25 cellular contexts compared by ENCODE assay signal in the genomic region with DNA sequence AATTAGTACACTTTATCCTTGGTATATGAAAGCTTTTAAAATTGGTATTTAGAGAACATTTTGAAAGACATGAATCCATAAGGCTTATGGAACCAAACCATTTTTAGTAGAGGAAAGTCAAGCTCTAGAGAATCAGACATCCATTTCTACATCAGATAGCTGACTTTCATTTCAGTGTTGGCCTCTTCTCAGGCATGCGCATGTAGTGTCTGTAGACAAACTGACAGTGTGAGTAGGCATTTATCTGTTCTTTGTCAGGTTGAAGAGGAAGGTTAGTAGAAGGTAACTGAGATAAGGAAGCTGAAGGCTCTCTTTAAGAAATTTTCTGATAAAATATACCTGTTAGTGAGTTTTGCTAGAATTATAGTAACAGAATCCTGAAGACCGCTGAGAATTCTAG.
"Had no signal": no experiment of that assay in that cellular context is flagged by ENCODE, and none has a peak within 500 bp of the region (broad histone marks: within the 10 kb centered on the region; RNA-seq: fewer than 3 reads in every experiment).

No MANE protein-coding gene starts in this region.

- H3K4me3 ChIP-seq: coronary artery, dorsolateral prefrontal cortex, esophagus muscularis mucosa, gastroesophageal sphincter, heart right ventricle, left lung, lower lobe of right lung, mucosa of descending colon had no signal

- H3K9me3 Mint-ChIP-seq: mesothelial cell of epicardium, naive B cell had no signal

- H3K4me1 ChIP-seq: esophagus muscularis mucosa, foreskin keratinocyte, gastroesophageal sphincter, left lung, lower lobe of right lung had no signal

- H3K27me3 ChIP-seq: dorsolateral prefrontal cortex, esophagus muscularis mucosa, foreskin keratinocyte, gastroesophageal sphincter, heart right ventricle, left lung had no signal

- H3K27ac ChIP-seq: coronary artery, dorsolateral prefrontal cortex, esophagus muscularis mucosa, foreskin keratinocyte, gastroesophageal sphincter, heart right ventricle, left lung, lower lobe of right lung had no signal

- H3K9me3 ChIP-seq: esophagus muscularis mucosa, gastroesophageal sphincter, heart right ventricle, left lung, lower lobe of right lung, mucosa of descending colon had no signal

- FAIRE-seq: colon, endothelial cell of umbilical vein, frontal cortex, islet of Langerhans, keratinocyte had no signal

- H3K27me3 Mint-ChIP-seq: naive B cell had no signal

- H3K36me3 ChIP-seq: esophagus muscularis mucosa, gastroesophageal sphincter, heart right ventricle, left lung, lower lobe of right lung had no signal

- DNase-seq: dermis blood vessel endothelial cell; dorsolateral prefrontal cortex; effector CD4-positive, alpha-beta T cell; effector memory CD4-positive, alpha-beta T cell; foreskin keratinocyte; glutamatergic neuron; head of caudate nucleus; heart right ventricle; hippocampal formation; left cardiac atrium; left lung; left ventricle myocardium superior; lower lobe of right lung; mesenchymal stem cell; mucosa of descending colon; naive B cell had no signal

- H3K36me3 Mint-ChIP-seq: mesothelial cell of epicardium had no signal

- ATAC-seq: foreskin keratinocyte, gastroesophageal sphincter, heart right ventricle, left cardiac atrium, left lung, left ventricle myocardium superior, lower lobe of right lung, mucosa of descending colon had no signal

- H3K4me3 Mint-ChIP-seq: mesothelial cell of epicardium had no signal
